In the genomic region with DNA sequence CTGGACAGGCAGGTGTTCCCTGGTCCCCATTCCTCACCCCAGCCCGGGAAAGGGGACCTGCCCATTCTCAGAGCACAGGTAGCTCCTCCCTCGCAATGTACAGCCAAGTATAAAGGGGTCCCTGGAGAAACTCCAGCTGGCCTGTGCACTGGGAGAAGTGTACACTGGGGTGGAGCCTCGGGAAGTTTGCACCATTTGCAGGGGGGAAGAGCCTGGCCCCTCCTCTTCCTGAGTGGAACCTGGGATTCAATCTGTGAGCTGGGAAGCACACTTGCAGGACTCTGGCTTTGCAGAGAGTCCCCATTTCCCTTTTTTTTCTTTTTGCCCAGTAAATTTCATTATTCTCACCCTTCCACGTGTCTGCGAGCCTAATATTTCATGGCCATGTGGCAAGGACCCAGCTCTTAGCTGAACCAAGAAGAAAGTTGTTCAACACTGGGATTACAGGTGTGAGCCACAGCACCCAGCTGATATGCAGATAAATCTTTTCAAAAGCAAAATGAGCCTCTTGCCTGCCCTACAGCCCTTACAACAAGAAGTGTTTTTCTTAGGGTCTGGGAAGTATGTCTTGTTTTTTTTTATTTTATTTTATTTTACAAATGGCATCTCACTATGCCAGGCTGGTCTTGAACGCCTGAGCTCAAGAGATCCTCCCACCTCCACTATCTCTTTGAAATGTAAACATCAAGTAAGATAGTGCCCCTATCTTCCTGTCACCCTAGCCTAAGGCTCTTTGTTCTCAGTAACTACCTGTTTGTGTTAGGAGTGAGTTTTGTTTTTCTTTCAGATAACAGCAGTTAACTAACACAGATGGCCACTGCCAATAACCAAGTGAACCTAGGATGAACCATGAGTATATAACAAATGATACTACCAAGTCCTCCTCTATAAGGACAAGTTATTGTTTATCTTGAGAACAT, we compare ENCODE assay signal across 1 cellular context.
TF ChIP-seq lines count a peak whose summit lies in the region.

No MANE protein-coding gene starts in this region.

TF ChIP-seq in HepG2, 621 proteins besides CTCF, POLR2A, EP300 and RAD21 (continued from another document and continues in another):
- TF ChIP-seq, protein P1, sequence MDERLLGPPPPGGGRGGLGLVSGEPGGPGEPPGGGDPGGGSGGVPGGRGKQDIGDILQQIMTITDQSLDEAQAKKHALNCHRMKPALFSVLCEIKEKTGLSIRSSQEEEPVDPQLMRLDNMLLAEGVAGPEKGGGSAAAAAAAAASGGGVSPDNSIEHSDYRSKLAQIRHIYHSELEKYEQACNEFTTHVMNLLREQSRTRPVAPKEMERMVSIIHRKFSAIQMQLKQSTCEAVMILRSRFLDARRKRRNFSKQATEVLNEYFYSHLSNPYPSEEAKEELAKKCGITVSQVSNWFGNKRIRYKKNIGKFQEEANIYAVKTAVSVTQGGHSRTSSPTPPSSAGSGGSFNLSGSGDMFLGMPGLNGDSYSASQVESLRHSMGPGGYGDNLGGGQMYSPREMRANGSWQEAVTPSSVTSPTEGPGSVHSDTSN (CRISPR knock-in tag; IDR thresholded peaks at IDR 0.05): peak; percentile 28; the same call in 1 of the 2 replicates
- TF ChIP-seq JUN (CRISPR knock-in tag; IDR thresholded peaks at IDR 0.05) (0 out of 2 replicates have a peak, but pooled peaks have one; percentile 44), RAD51 (IDR thresholded peaks at IDR 0.05; ENCODE audit: borderline replicate concordance) (no peak), ISL2 (CRISPR knock-in tag; IDR thresholded peaks at IDR 0.05) (peak; percentile 94), WIZ (CRISPR knock-in tag; IDR thresholded peaks at IDR 0.05) (no peak), ZEB1 (IDR thresholded peaks at IDR 0.05; ENCODE audit: insufficient replicate concordance, low read depth) (no peak), ADNP (CRISPR knock-in tag; IDR thresholded peaks at IDR 0.05) (no peak), ZNF17 (CRISPR knock-in tag; IDR thresholded peaks at IDR 0.05) (no peak), BCL6 (CRISPR knock-in tag; IDR thresholded peaks at IDR 0.05) (peak; percentile 88), ZNF30 (CRISPR knock-in tag; IDR thresholded peaks at IDR 0.05) (no peak), CBX1 (IDR thresholded peaks at IDR 0.05; ENCODE audit: low read depth) (peak; percentile 44), NR2F2 (IDR thresholded peaks at IDR 0.05; ENCODE audit: borderline replicate concordance, low read depth) (peak; percentile 79), HNF4A (CRISPR knock-in tag; IDR thresholded peaks at IDR 0.05) (peak; percentile 72), JARID2 (CRISPR knock-in tag; IDR thresholded peaks at IDR 0.05; ENCODE audit: insufficient replicate concordance) (no peak), ZNF143 (CRISPR knock-in tag; IDR thresholded peaks at IDR 0.05) (no peak), POLR2G (IDR thresholded peaks at IDR 0.05; ENCODE audit: low read depth, low read length) (no peak), NFATC3 (CRISPR knock-in tag; IDR thresholded peaks at IDR 0.05) (no peak), TCF7 (IDR thresholded peaks at IDR 0.05; ENCODE audit: low read depth) (peak; percentile 95), CREM (IDR thresholded peaks at IDR 0.05) (peak; percentile 75), CREM (CRISPR knock-in tag; IDR thresholded peaks at IDR 0.05) (no peak), ZNF549 (CRISPR knock-in tag; IDR thresholded peaks at IDR 0.05) (no peak), SALL2 (CRISPR knock-in tag; IDR thresholded peaks at IDR 0.05) (no peak), FOXO1 (CRISPR knock-in tag; IDR thresholded peaks at IDR 0.05) (peak; percentile 81; the same call in 1 of the 2 replicates)
- TF ChIP-seq, protein P2, sequence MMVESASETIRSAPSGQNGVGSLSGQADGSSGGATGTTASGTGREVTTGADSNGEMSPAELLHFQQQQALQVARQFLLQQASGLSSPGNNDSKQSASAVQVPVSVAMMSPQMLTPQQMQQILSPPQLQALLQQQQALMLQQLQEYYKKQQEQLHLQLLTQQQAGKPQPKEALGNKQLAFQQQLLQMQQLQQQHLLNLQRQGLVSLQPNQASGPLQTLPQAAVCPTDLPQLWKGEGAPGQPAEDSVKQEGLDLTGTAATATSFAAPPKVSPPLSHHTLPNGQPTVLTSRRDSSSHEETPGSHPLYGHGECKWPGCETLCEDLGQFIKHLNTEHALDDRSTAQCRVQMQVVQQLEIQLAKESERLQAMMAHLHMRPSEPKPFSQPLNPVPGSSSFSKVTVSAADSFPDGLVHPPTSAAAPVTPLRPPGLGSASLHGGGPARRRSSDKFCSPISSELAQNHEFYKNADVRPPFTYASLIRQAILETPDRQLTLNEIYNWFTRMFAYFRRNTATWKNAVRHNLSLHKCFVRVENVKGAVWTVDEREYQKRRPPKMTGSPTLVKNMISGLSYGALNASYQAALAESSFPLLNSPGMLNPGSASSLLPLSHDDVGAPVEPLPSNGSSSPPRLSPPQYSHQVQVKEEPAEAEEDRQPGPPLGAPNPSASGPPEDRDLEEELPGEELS (CRISPR knock-in tag; IDR thresholded peaks at IDR 0.05): peak; percentile 96
- TF ChIP-seq, protein P3, sequence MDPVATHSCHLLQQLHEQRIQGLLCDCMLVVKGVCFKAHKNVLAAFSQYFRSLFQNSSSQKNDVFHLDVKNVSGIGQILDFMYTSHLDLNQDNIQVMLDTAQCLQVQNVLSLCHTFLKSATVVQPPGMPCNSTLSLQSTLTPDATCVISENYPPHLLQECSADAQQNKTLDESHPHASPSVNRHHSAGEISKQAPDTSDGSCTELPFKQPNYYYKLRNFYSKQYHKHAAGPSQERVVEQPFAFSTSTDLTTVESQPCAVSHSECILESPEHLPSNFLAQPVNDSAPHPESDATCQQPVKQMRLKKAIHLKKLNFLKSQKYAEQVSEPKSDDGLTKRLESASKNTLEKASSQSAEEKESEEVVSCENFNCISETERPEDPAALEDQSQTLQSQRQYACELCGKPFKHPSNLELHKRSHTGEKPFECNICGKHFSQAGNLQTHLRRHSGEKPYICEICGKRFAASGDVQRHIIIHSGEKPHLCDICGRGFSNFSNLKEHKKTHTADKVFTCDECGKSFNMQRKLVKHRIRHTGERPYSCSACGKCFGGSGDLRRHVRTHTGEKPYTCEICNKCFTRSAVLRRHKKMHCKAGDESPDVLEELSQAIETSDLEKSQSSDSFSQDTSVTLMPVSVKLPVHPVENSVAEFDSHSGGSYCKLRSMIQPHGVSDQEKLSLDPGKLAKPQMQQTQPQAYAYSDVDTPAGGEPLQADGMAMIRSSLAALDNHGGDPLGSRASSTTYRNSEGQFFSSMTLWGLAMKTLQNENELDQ (CRISPR knock-in tag; IDR thresholded peaks at IDR 0.05; ENCODE audit: borderline replicate concordance): no peak
- TF ChIP-seq, protein P4, sequence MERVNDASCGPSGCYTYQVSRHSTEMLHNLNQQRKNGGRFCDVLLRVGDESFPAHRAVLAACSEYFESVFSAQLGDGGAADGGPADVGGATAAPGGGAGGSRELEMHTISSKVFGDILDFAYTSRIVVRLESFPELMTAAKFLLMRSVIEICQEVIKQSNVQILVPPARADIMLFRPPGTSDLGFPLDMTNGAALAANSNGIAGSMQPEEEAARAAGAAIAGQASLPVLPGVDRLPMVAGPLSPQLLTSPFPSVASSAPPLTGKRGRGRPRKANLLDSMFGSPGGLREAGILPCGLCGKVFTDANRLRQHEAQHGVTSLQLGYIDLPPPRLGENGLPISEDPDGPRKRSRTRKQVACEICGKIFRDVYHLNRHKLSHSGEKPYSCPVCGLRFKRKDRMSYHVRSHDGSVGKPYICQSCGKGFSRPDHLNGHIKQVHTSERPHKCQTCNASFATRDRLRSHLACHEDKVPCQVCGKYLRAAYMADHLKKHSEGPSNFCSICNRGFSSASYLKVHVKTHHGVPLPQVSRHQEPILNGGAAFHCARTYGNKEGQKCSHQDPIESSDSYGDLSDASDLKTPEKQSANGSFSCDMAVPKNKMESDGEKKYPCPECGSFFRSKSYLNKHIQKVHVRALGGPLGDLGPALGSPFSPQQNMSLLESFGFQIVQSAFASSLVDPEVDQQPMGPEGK (CRISPR knock-in tag; IDR thresholded peaks at IDR 0.05): peak; percentile 41; the same call in 1 of the 2 replicates
- TF ChIP-seq, protein P5, sequence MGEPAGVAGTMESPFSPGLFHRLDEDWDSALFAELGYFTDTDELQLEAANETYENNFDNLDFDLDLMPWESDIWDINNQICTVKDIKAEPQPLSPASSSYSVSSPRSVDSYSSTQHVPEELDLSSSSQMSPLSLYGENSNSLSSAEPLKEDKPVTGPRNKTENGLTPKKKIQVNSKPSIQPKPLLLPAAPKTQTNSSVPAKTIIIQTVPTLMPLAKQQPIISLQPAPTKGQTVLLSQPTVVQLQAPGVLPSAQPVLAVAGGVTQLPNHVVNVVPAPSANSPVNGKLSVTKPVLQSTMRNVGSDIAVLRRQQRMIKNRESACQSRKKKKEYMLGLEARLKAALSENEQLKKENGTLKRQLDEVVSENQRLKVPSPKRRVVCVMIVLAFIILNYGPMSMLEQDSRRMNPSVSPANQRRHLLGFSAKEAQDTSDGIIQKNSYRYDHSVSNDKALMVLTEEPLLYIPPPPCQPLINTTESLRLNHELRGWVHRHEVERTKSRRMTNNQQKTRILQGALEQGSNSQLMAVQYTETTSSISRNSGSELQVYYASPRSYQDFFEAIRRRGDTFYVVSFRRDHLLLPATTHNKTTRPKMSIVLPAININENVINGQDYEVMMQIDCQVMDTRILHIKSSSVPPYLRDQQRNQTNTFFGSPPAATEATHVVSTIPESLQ (CRISPR knock-in tag; conservative IDR thresholded peaks at IDR 0.05): no peak
- TF ChIP-seq, protein P6, sequence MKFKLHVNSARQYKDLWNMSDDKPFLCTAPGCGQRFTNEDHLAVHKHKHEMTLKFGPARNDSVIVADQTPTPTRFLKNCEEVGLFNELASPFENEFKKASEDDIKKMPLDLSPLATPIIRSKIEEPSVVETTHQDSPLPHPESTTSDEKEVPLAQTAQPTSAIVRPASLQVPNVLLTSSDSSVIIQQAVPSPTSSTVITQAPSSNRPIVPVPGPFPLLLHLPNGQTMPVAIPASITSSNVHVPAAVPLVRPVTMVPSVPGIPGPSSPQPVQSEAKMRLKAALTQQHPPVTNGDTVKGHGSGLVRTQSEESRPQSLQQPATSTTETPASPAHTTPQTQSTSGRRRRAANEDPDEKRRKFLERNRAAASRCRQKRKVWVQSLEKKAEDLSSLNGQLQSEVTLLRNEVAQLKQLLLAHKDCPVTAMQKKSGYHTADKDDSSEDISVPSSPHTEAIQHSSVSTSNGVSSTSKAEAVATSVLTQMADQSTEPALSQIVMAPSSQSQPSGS (CRISPR knock-in tag; IDR thresholded peaks at IDR 0.05): peak; percentile 72
- TF ChIP-seq, protein P7, sequence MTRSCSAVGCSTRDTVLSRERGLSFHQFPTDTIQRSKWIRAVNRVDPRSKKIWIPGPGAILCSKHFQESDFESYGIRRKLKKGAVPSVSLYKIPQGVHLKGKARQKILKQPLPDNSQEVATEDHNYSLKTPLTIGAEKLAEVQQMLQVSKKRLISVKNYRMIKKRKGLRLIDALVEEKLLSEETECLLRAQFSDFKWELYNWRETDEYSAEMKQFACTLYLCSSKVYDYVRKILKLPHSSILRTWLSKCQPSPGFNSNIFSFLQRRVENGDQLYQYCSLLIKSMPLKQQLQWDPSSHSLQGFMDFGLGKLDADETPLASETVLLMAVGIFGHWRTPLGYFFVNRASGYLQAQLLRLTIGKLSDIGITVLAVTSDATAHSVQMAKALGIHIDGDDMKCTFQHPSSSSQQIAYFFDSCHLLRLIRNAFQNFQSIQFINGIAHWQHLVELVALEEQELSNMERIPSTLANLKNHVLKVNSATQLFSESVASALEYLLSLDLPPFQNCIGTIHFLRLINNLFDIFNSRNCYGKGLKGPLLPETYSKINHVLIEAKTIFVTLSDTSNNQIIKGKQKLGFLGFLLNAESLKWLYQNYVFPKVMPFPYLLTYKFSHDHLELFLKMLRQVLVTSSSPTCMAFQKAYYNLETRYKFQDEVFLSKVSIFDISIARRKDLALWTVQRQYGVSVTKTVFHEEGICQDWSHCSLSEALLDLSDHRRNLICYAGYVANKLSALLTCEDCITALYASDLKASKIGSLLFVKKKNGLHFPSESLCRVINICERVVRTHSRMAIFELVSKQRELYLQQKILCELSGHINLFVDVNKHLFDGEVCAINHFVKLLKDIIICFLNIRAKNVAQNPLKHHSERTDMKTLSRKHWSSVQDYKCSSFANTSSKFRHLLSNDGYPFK (CRISPR knock-in tag; IDR thresholded peaks at IDR 0.05; ENCODE audit: borderline replicate concordance): no peak
- TF ChIP-seq, protein P8, sequence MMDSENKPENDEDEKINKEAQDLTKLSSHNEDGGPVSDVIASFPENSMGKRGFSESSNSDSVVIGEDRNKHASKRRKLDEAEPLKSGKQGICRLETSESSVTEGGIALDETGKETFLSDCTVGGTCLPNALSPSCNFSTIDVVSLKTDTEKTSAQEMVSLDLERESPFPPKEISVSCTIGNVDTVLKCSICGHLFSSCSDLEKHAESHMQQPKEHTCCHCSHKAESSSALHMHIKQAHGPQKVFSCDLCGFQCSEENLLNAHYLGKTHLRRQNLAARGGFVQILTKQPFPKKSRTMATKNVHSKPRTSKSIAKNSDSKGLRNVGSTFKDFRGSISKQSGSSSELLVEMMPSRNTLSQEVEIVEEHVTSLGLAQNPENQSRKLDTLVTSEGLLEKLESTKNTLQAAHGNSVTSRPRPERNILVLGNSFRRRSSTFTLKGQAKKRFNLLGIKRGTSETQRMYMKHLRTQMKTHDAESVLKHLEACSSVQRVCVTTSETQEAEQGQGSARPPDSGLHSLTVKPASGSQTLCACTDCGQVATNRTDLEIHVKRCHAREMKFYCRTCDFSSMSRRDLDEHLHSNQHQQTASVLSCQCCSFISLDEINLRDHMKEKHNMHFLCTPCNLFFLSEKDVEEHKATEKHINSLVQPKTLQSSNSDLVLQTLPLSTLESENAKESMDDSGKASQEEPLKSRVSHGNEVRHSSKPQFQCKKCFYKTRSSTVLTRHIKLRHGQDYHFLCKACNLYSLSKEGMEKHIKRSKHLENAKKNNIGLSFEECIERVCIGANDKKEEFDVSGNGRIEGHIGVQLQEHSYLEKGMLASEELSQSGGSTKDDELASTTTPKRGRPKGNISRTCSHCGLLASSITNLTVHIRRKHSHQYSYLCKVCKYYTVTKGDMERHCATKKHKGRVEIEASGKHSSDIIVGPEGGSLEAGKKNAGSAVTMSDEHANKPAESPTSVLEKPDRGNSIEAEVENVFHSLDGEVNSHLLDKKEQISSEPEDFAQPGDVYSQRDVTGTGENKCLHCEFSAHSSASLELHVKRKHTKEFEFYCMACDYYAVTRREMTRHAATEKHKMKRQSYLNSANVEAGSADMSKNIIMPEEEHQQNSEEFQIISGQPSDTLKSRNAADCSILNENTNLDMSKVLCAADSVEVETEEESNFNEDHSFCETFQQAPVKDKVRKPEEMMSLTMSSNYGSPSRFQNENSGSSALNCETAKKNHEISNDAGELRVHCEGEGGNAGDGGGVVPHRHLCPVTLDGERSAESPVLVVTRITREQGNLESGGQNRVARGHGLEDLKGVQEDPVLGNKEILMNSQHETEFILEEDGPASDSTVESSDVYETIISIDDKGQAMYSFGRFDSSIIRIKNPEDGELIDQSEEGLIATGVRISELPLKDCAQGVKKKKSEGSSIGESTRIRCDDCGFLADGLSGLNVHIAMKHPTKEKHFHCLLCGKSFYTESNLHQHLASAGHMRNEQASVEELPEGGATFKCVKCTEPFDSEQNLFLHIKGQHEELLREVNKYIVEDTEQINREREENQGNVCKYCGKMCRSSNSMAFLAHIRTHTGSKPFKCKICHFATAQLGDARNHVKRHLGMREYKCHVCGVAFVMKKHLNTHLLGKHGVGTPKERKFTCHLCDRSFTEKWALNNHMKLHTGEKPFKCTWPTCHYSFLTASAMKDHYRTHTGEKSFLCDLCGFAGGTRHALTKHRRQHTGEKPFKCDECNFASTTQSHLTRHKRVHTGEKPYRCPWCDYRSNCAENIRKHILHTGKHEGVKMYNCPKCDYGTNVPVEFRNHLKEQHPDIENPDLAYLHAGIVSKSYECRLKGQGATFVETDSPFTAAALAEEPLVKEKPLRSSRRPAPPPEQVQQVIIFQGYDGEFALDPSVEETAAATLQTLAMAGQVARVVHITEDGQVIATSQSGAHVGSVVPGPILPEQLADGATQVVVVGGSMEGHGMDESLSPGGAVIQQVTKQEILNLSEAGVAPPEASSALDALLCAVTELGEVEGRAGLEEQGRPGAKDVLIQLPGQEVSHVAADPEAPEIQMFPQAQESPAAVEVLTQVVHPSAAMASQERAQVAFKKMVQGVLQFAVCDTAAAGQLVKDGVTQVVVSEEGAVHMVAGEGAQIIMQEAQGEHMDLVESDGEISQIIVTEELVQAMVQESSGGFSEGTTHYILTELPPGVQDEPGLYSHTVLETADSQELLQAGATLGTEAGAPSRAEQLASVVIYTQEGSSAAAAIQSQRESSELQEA (CRISPR knock-in tag; IDR thresholded peaks at IDR 0.05; ENCODE audit: not compliant biosample characterization): no peak
